In genomic region chr11:112227002-112227401, GRCh38 we compare ENCODE assay signal across 8 cellular contexts. TPM values are rescaled to one million over a fixed set of nuclear protein-coding genes. Genes with fewer than 3 reads are reported as not detected.
DNase-seq lines count a peak whose midpoint lies in the region; ATAC-seq and TF ChIP-seq lines count a peak whose summit lies in the region.

No MANE protein-coding gene starts in this region.

- H3K36me3 Mint-ChIP-seq in activated CD8-positive, alpha-beta memory T cell treated with anti-CD3 and anti-CD28 coated beads, Interleukin-2, amount 10 ng/mL, durations not matched to agents 7 days and 5 days, result peaks cover 23% of the 10 kb centered on the region
- peaks cover 8% of the 10 kb centered on the region for H3K36me3 Mint-ChIP-seq in neural progenitor cell

- no peak for ATAC-seq in activated CD8-positive, alpha-beta memory T cell treated with anti-CD3 and anti-CD28 coated beads, Interleukin-2, amount 10 ng/mL, durations not matched to agents 7 days and 5 days
- ATAC-seq in HG02642 (IDR thresholded peaks at IDR 0.05; ENCODE audit: poor library complexity, unreplicated experiment), result no peak
- ATAC-seq in GM21515 (IDR thresholded peaks at IDR 0.05; ENCODE audit: unreplicated experiment), result no peak
- no peak for ATAC-seq in HG03439 (IDR thresholded peaks at IDR 0.05; ENCODE audit: unreplicated experiment)

- no peaks in the 10 kb centered on the region for H3K27me3 ChIP-seq in esophagus (ENCODE audit: control insufficient read depth in 1 of 2, insufficient read depth in 2 of 2, low read length in 2 of 2)
- H3K27me3 ChIP-seq in neural progenitor cell, result peaks cover 18% of the 10 kb centered on the region

- H3K4me3 Mint-ChIP-seq in activated CD8-positive, alpha-beta memory T cell treated with anti-CD3 and anti-CD28 coated beads, Interleukin-2, amount 10 ng/mL, durations not matched to agents 7 days and 5 days, result peak overlapping the region; percentile 82
- peak overlapping the region; percentile 93 for H3K4me3 Mint-ChIP-seq in neural progenitor cell

- TF ChIP-seq CTCF in neural progenitor cell (IDR thresholded peaks at IDR 0.05), result no peak

- H3F3A ChIP-seq in neural progenitor cell (ENCODE audit: low read depth), result no peaks in the 10 kb centered on the region

- H3K9ac ChIP-seq in SK-N-MC (ENCODE audit: insufficient read length) (peak overlapping the region; percentile 96), neural progenitor cell (peak overlapping the region; percentile 39)

- CTCF ChIA-PET in activated CD8-positive, alpha-beta memory T cell treated with anti-CD3 and anti-CD28 coated beads, Interleukin-2, amount 10 ng/mL, durations not matched to agents 7 days and 5 days (lab: Charles Lee), result interaction anchor here (15.8 kb wide), 1 partner anchor 55 kb away, joined by 373 read pairs; no protein-coding TSS in a partner anchor

- no peak for DNase-seq in activated CD8-positive, alpha-beta memory T cell treated with anti-CD3 and anti-CD28 coated beads, Interleukin-2, amount 10 ng/mL, durations not matched to agents 7 days and 5 days
- DNase-seq in activated CD8-positive, alpha-beta memory T cell treated with anti-CD3 and anti-CD28 coated beads, Interleukin-2, amount 50 U/mL, for 48 hours, result no peak
- DNase-seq in SK-N-MC (ENCODE audit: low read depth, low spot score), result no peak
- peak; percentile 15 for DNase-seq in neural progenitor cell (ENCODE audit: low spot score)

- peaks cover 32% of the 10 kb centered on the region for H3K79me2 ChIP-seq in neural progenitor cell (ENCODE audit: low read depth)

- peaks cover 2% of the 10 kb centered on the region for H3K27me3 Mint-ChIP-seq in activated CD8-positive, alpha-beta memory T cell treated with anti-CD3 and anti-CD28 coated beads, Interleukin-2, amount 10 ng/mL, durations not matched to agents 7 days and 5 days
- peaks cover 3% of the 10 kb centered on the region for H3K27me3 Mint-ChIP-seq in neural progenitor cell (ENCODE audit: insufficient read depth, low read depth)

- no peaks in the 10 kb centered on the region for H4K20me1 ChIP-seq in neural progenitor cell (ENCODE audit: low read depth)

- 5 to 9% methylated on average over 12 of the region's 12 CpGs for WGBS in esophagus, 2 donors

- H3K4me2 ChIP-seq in neural progenitor cell, result peak overlapping the region; percentile 85

- H3K9me3 Mint-ChIP-seq in activated CD8-positive, alpha-beta memory T cell treated with anti-CD3 and anti-CD28 coated beads, Interleukin-2, amount 10 ng/mL, durations not matched to agents 7 days and 5 days (ENCODE audit: low read depth), result no peaks in the 10 kb centered on the region
- H3K9me3 Mint-ChIP-seq in neural progenitor cell, result no peaks in the 10 kb centered on the region

- H2AFZ ChIP-seq in neural progenitor cell (replicated peaks), result peak overlapping the region; percentile 79

- H3K9me3 ChIP-seq in SK-N-MC (ENCODE audit: low read depth, low read length) (no peaks in the 10 kb centered on the region), esophagus (ENCODE audit: control insufficient read depth in 2 of 2, insufficient read depth in 1 of 2, low read depth in 1 of 2, low read length in 1 of 2) (no peaks in the 10 kb centered on the region), neural progenitor cell (ENCODE audit: low read depth) (no peaks in the 10 kb centered on the region)

- H3K27ac ChIP-seq in SK-N-MC (peak overlapping the region; percentile 85; the same call in 1 of the 2 replicates), esophagus (ENCODE audit: low read depth in 2 of 2, low read length in 1 of 2) (peak overlapping the region; percentile 40 to 98), neural progenitor cell (no peak overlapping the region)

- H3K36me3 ChIP-seq in SK-N-MC (ENCODE audit: insufficient read depth, low read length) (peaks cover 30% of the 10 kb centered on the region), esophagus (ENCODE audit: control insufficient read depth in 2 of 2, insufficient read depth in 2 of 2, low read length in 1 of 2) (peaks cover 0 to 2% of the 10 kb centered on the region in 2 donors), neural progenitor cell (no peaks in the 10 kb centered on the region)

- peak overlapping the region; percentile 96 for H3K27ac Mint-ChIP-seq in activated CD8-positive, alpha-beta memory T cell treated with anti-CD3 and anti-CD28 coated beads, Interleukin-2, amount 10 ng/mL, durations not matched to agents 7 days and 5 days
- peak overlapping the region; percentile 88 for H3K27ac Mint-ChIP-seq in neural progenitor cell

- H3K4me3 ChIP-seq in SK-N-MC (peak overlapping the region; percentile 99), esophagus (ENCODE audit: low read depth in 1 of 2, low read length in 2 of 2) (peak overlapping the region; percentile 81 to 84), neural progenitor cell (peak overlapping the region; percentile 64)

- peaks cover 29% of the 10 kb centered on the region for H3K4me1 Mint-ChIP-seq in activated CD8-positive, alpha-beta memory T cell treated with anti-CD3 and anti-CD28 coated beads, Interleukin-2, amount 10 ng/mL, durations not matched to agents 7 days and 5 days
- H3K4me1 Mint-ChIP-seq in neural progenitor cell, result peaks cover 15% of the 10 kb centered on the region

- H3K4me1 ChIP-seq in esophagus (ENCODE audit: control insufficient read depth in 2 of 2, insufficient read depth in 2 of 2, low read length in 1 of 2), result no peaks in the 10 kb centered on the region
- H3K4me1 ChIP-seq in neural progenitor cell, result peaks cover 10% of the 10 kb centered on the region

RNA-seq across cellular contexts. Expression of gene PTS, which starts 0.8 kb away (rescaled TPM):
- total RNA-seq in activated CD8-positive, alpha-beta memory T cell treated with anti-CD3 and anti-CD28 coated beads, Interleukin-2, amount 10 ng/mL, durations not matched to agents 7 days and 5 days, result 10 to 100 TPM; 18.0 to 18.9 TPM
- polyA plus RNA-seq in esophagus, result 10 to 100 TPM; 48.6 to 53.8 TPM
- 44.8 and 108 TPM in 2 replicates for total RNA-seq in neural progenitor cell (ENCODE audit: low replicate concordance)

RNA-seq across cellular contexts. Expression of gene PLET1, which starts 33.7 kb away (rescaled TPM):
- total RNA-seq in activated CD8-positive, alpha-beta memory T cell treated with anti-CD3 and anti-CD28 coated beads, Interleukin-2, amount 10 ng/mL, durations not matched to agents 7 days and 5 days, result not detected
- not detected for polyA plus RNA-seq in esophagus
- total RNA-seq in neural progenitor cell (ENCODE audit: low replicate concordance), result not detected in 2 replicates

RNA-seq across cellular contexts. Expression of gene BCO2, which starts 51.7 kb away (rescaled TPM):
- total RNA-seq in activated CD8-positive, alpha-beta memory T cell treated with anti-CD3 and anti-CD28 coated beads, Interleukin-2, amount 10 ng/mL, durations not matched to agents 7 days and 5 days, result 1 to 10 TPM; 1.3 to 2.3 TPM
- 10 to 100 TPM in 1 of 2 donors, 1 to 10 TPM in 1; 9.1 to 11.1 TPM for polyA plus RNA-seq in esophagus
- total RNA-seq in neural progenitor cell (ENCODE audit: low replicate concordance), result 0.87 TPM in 1 of 2 replicates, not detected in the other

RNA-seq across cellular contexts. Expression of gene TEX12, which starts 59.8 kb away (rescaled TPM):
- not detected for total RNA-seq in activated CD8-positive, alpha-beta memory T cell treated with anti-CD3 and anti-CD28 coated beads, Interleukin-2, amount 10 ng/mL, durations not matched to agents 7 days and 5 days
- polyA plus RNA-seq in esophagus, result under 1 TPM; 0.11 to 0.12 TPM
- total RNA-seq in neural progenitor cell (ENCODE audit: low replicate concordance), result 0.15 and 0.51 TPM in 2 replicates
